Comparison of ENCODE assay signal across 13 cellular contexts in the genomic region with DNA sequence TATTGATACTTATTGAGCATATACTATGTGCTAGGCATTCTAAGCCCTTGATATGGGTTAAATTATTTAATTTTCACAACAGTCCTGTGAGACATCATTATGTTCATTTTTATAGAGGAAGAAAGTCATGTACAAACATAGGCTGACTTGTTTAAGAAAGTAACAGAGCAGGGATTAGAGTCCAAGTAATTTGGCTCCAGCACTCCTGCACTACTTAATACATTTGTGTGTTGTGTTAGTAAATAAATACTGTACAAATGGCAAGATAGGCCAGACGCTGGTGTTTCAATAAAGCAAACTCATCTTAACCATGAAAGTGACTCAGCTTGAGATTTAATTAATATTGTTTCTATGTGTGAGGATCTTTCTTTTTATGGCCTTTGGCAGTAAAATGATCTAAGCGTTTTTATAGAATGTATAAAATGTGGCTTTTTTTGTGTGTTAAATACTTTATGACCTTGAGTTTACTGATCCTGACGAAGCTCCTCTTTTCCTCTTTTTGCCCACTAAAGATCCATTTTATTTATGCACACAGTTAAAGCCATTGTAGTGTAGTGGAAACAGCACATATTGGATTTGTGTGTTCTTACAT.
"Had no signal": no experiment of that assay in that cellular context is flagged by ENCODE, and none has a peak within 500 bp of the region (broad histone marks: within the 10 kb centered on the region; RNA-seq: fewer than 3 reads in every experiment).

No MANE protein-coding gene starts in this region.

- H3K27me3 ChIP-seq: pancreas had no signal

- H3K27ac ChIP-seq: pancreas, WERI-Rb-1 had no signal

- DNase-seq: activated CD4-positive, alpha-beta T cell treated with anti-CD3 and anti-CD28 coated beads for 4 hours; activated CD8-positive, alpha-beta memory T cell treated with anti-CD3 and anti-CD28 coated beads, Interleukin-2, amount 50 U/mL, for 4 hours; activated CD8-positive, alpha-beta T cell treated with anti-CD3 and anti-CD28 coated beads for 36 hours; activated T-cell treated with anti-CD3 and anti-CD28 coated beads, Interleukin-2, amount 50 U/mL, for 72 hours; effector memory CD4-positive, alpha-beta T cell; mesendoderm; pancreas; retina; SK-N-SH; T-helper 1 cell; trophoblast cell; WERI-Rb-1 had no signal

- H3K27ac Mint-ChIP-seq: activated CD8-positive, alpha-beta T cell treated with anti-CD3 and anti-CD28 coated beads for 36 hours had no signal

- H3K9me3 ChIP-seq: pancreas, SK-N-SH had no signal

- H3K27me3 Mint-ChIP-seq: activated CD8-positive, alpha-beta T cell treated with anti-CD3 and anti-CD28 coated beads for 36 hours had no signal

- H3K4me3 ChIP-seq: pancreas had no signal

- FAIRE-seq: pancreas had no signal

- ATAC-seq: activated CD8-positive, alpha-beta T cell treated with anti-CD3 and anti-CD28 coated beads for 36 hours; activated T-cell treated with anti-CD3 and anti-CD28 coated beads, Interleukin-2, amount 50 U/mL, for 72 hours; pancreas had no signal

- H3K9me2 ChIP-seq: SK-N-SH had no signal

- H3K9me3 Mint-ChIP-seq: activated CD8-positive, alpha-beta T cell treated with anti-CD3 and anti-CD28 coated beads for 36 hours had no signal

- H3K4me2 ChIP-seq: SK-N-SH had no signal

- H3K9ac ChIP-seq: SK-N-SH had no signal

- H3K4me3 Mint-ChIP-seq: activated CD8-positive, alpha-beta T cell treated with anti-CD3 and anti-CD28 coated beads for 36 hours; activated T-cell treated with anti-CD3 and anti-CD28 coated beads, Interleukin-2, amount 50 U/mL, for 72 hours; neural crest cell had no signal

- H3K36me3 ChIP-seq: pancreas, WERI-Rb-1 had no signal
